25 cellular contexts compared by ENCODE assay signal in the genomic region with DNA sequence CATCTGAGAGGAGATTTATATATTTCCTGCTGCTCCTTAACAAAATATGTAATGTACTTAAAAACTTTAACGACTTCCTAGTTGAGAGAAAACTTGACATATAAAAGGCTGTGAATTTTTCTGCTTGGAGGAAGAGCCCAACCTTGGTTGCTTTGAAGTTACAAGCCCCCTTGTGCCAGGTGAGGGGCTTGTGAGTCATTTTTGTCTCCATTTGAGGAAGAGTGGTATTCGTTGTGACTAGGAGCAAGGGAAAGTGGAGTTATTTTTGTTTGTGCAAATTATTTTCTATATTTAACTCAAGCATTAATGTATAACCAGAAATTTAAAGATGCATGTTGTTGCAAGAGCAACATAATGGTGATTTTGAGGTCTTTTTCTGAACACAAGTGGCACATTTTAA.
DNase-seq lines count a peak whose midpoint lies in the region; ATAC-seq, FAIRE-seq and TF ChIP-seq lines count a peak whose summit lies in the region.
"Had no signal": no experiment of that assay in that cellular context is flagged by ENCODE, and none has a peak within 500 bp of the region (broad histone marks: within the 10 kb centered on the region; RNA-seq: fewer than 3 reads in every experiment).

No MANE protein-coding gene starts in this region.

- no peaks in the 10 kb centered on the region for H4K20me1 ChIP-seq in DOHH2 (ENCODE audit: control insufficient read depth, insufficient read depth, low read depth, low read length)
- H4K20me1 ChIP-seq in GM12878 (ENCODE audit: control insufficient read depth, insufficient read depth), result no peaks in the 10 kb centered on the region

- H3K27me3 ChIP-seq in DOHH2 (ENCODE audit: control insufficient read depth, low read length), result no peaks in the 10 kb centered on the region
- H3K27me3 ChIP-seq in GM12878 (replicated peaks in 1 of 2; ENCODE audit: control insufficient read depth in 2 of 2, insufficient read depth in 2 of 2, low read length in 1 of 2), result no peaks in the 10 kb centered on the region
- H3K27me3 ChIP-seq: MG63, SJSA1 had no signal

- intact Hi-C loops in GM12878 (cut with micrococcal nuclease; ENCODE audit: unreplicated experiment), result loop anchor here (5.0 kb wide), 1 partner anchor 53 kb away; no protein-coding TSS in a partner anchor

- TF ChIP-seq RAD21 in GM12878 (IDR thresholded peaks at IDR 0.05; ENCODE audit: insufficient read depth, low read depth, low read length), result no peak

- H3K4me1 ChIP-seq in DOHH2 (ENCODE audit: control insufficient read depth, low read length) (peaks cover 30% of the 10 kb centered on the region), GM12878 (ENCODE audit: control insufficient read depth, insufficient read depth, low read length) (peaks cover 19% of the 10 kb centered on the region; the same call in 1 of the 2 replicates)

- SMC1A ChIA-PET in GM12878 (lab: Charles Lee; ENCODE audit: uncharacterized antibody, unreplicated experiment), result interaction anchor here (1.4 kb wide), 1 partner anchor 54 kb away, joined by 10 read pairs; no protein-coding TSS in a partner anchor

- no peak overlapping the region for H2AFZ ChIP-seq in GM12878 (ENCODE audit: control insufficient read depth, low read depth, low read length)

- no peak for FAIRE-seq in GM12891 (lab: Jason Lieb, UNC)
- no peak for FAIRE-seq in GM12878 (lab: Jason Lieb, UNC)
- no peak for FAIRE-seq in D721Med (lab: Jason Lieb, UNC)

- RAD21 ChIA-PET in GM12878 (lab: Charles Lee; ENCODE audit: unreplicated experiment), result no interaction called here

- peaks cover 3% of the 10 kb centered on the region for H3K4me1 Mint-ChIP-seq in activated T-cell treated with anti-CD3 and anti-CD28 coated beads, Interleukin-2, amount 50 U/mL, for 4 hours (ENCODE audit: low read depth)
- H3K4me1 Mint-ChIP-seq in T-cell, result peaks cover 0 to 6% (median 5%) of the 10 kb centered on the region in 3 donors
- H3K4me1 Mint-ChIP-seq: CD4-positive, alpha-beta memory T cell had no signal

- H3K9me3 ChIP-seq in DOHH2 (ENCODE audit: control insufficient read depth, insufficient read depth, low read length) (no peaks in the 10 kb centered on the region), GM12878 (replicated peaks; ENCODE audit: control insufficient read depth, insufficient read depth, low read length) (no peaks in the 10 kb centered on the region)
- H3K9me3 ChIP-seq: BLaER1 treated with 17β-estradiol and CSF1 and Interleukin-3, amounts not matched to agents 10 nM and 100 nM; MG63; SJSA1 had no signal

- H3F3A ChIP-seq in DOHH2 (ENCODE audit: control insufficient read depth, insufficient read depth), result peaks cover 3% of the 10 kb centered on the region; the same call in 1 of the 2 replicates

- H3K4me3 Mint-ChIP-seq in activated T-cell treated with anti-CD3 and anti-CD28 coated beads, Interleukin-2, amount 50 U/mL, for 4 hours, result no peak overlapping the region
- H3K4me3 Mint-ChIP-seq in T-cell, result no peak overlapping the region
- H3K4me3 Mint-ChIP-seq: CD4-positive, alpha-beta memory T cell had no signal

- no peaks in the 10 kb centered on the region for H3K9me2 ChIP-seq in DOHH2 (replicated peaks; ENCODE audit: control insufficient read depth, low read length)

- no peaks in the 10 kb centered on the region for H3K27me3 Mint-ChIP-seq in activated T-cell treated with anti-CD3 and anti-CD28 coated beads, Interleukin-2, amount 50 U/mL, for 4 hours (ENCODE audit: low read depth)
- no peaks in the 10 kb centered on the region for H3K27me3 Mint-ChIP-seq in T-cell
- H3K27me3 Mint-ChIP-seq: CD4-positive, alpha-beta memory T cell had no signal

- H3K79me2 ChIP-seq in DOHH2 (ENCODE audit: control insufficient read depth, low read length) (no peaks in the 10 kb centered on the region), GM12878 (ENCODE audit: control insufficient read depth, insufficient read depth, low read length) (no peaks in the 10 kb centered on the region)

- TF ChIP-seq EP300 in GM12878 (IDR thresholded peaks at IDR 0.05; ENCODE audit: borderline replicate concordance in 1 of 2, control insufficient read depth in 1 of 2, low read depth in 2 of 2, low read length in 2 of 2), result peak; percentile 52 to 55; a peak in 2 of 4 replicates

- no TSS peak for BruUV-seq in GM12878 (replicated peaks; lab: Mats Ljungman, UMichigan)

- H3K36me3 ChIP-seq in DOHH2 (ENCODE audit: control insufficient read depth, low read length) (peaks cover 20% of the 10 kb centered on the region), GM12878 (ENCODE audit: control insufficient read depth in 2 of 2, insufficient read depth in 2 of 2, low read length in 1 of 2) (peaks cover 0 to 9% of the 10 kb centered on the region in 2 experiments; a peak in 2 of 4 replicates)

- H3K4me3 ChIP-seq in DOHH2 (ENCODE audit: low read length) (no peak overlapping the region), GM12878 (no peak overlapping the region)
- H3K4me3 ChIP-seq: BLaER1 treated with 17β-estradiol and CSF1 and Interleukin-3, amounts not matched to agents 10 nM and 100 nM; MG63; SJSA1 had no signal

- POLR2A ChIA-PET in GM12878 (lab: Charles Lee) (interaction anchor here (0.6 to 1.2 kb wide), 3 partner anchors 23 to 55 kb away, joined by 3 read pairs; no protein-coding TSS in a partner anchor), T-cell (lab: Charles Lee) (no interaction called here)

- H3K9me3 Mint-ChIP-seq in activated T-cell treated with anti-CD3 and anti-CD28 coated beads, Interleukin-2, amount 50 U/mL, for 4 hours, result no peaks in the 10 kb centered on the region
- no peaks in the 10 kb centered on the region for H3K9me3 Mint-ChIP-seq in T-cell
- H3K9me3 Mint-ChIP-seq: CD4-positive, alpha-beta memory T cell had no signal

- WGBS in GM12878 (ENCODE audit: insufficient coverage, insufficient replicate concordance, low lambda C conversion rate, missing lambda C conversion rate), result 32% methylated on average over 2 of the region's 2 CpGs

- peak overlapping the region; percentile 24; the same call in 1 of the 2 replicates for H3K4me2 ChIP-seq in DOHH2 (ENCODE audit: low read length)
- peak overlapping the region; percentile 31; the same call in 1 of the 2 replicates for H3K4me2 ChIP-seq in GM12878 (ENCODE audit: control insufficient read depth, insufficient read depth)

- CTCF ChIA-PET in GM12878 (lab: Yijun Ruan, JAX), result interaction anchor here (1.1 to 4.7 kb wide), 2 partner anchors 54 to 55 kb away, joined by 5 to 60 read pairs; no protein-coding TSS in a partner anchor
- CTCF ChIA-PET in T-cell (lab: Charles Lee), result no interaction called here

- H3K36me3 Mint-ChIP-seq in activated T-cell treated with anti-CD3 and anti-CD28 coated beads, Interleukin-2, amount 50 U/mL, for 4 hours (ENCODE audit: insufficient read depth), result peaks cover 7% of the 10 kb centered on the region
- peaks cover 8% of the 10 kb centered on the region for H3K36me3 Mint-ChIP-seq in T-cell

- peak; percentile 42 for ATAC-seq in HG02678 (IDR thresholded peaks at IDR 0.05; ENCODE audit: unreplicated experiment)
- peak; percentile 52 for ATAC-seq in GM12878
- ATAC-seq in activated T-cell treated with anti-CD3 and anti-CD28 coated beads, Interleukin-2, amount 50 U/mL, for 4 hours, result no peak
- no peak for ATAC-seq in HG02798 (IDR thresholded peaks at IDR 0.05; ENCODE audit: poor library complexity, unreplicated experiment)
- no peak for ATAC-seq in T-cell (replicated peaks in 1 of 4)

- H3K27ac Mint-ChIP-seq in T-cell, result peak overlapping the region in 1 of 2 donors; percentile 35

- no peak overlapping the region for H3K9ac ChIP-seq in GM12878 (ENCODE audit: control insufficient read depth, insufficient read depth, low read length)
- H3K9ac ChIP-seq: BLaER1 treated with 17β-estradiol and CSF1 and Interleukin-3, amounts not matched to agents 10 nM and 100 nM had no signal

- TF ChIP-seq POLR2A in GM12891 (IDR thresholded peaks at IDR 0.05; ENCODE audit: low read depth, low read length) (no peak), GM12878 (IDR thresholded peaks at IDR 0.05; ENCODE audit: low read depth, low read length) (no peak)

- in situ Hi-C loops in GM12878 (cut with MboI), result no loop called here

- H3K27ac ChIP-seq in DOHH2 (ENCODE audit: low read depth, low read length) (no peak overlapping the region), GM12878 (ENCODE audit: control insufficient read depth, insufficient read depth) (peak overlapping the region; percentile 60)
- H3K27ac ChIP-seq: BLaER1 treated with 17β-estradiol and CSF1 and Interleukin-3, amounts not matched to agents 10 nM and 100 nM; SJSA1 had no signal

- DNase-seq in GM12891 (ENCODE audit: insufficient read length, low spot score) (no peak), GM12878 (ENCODE audit: low read depth, low spot score) (peak; percentile 19), T-cell (no peak), D721Med (ENCODE audit: insufficient read length, low spot score) (no peak)
- DNase-seq in activated T-cell treated with anti-CD3 and anti-CD28 coated beads, Interleukin-2, amount 50 U/mL, for 4 hours, result no peak
- DNase-seq: CD4-positive, alpha-beta memory T cell; COR-L47; DMS79; H7; KBM-7; MG63; NCI-H1105 treated with DMSO at 0.1 percent for 48 hours; NCI-H146; NCI-H1930; NCI-H2107; NCI-H446; NCI-H524 treated with DMSO at 0.1 percent for 48 hours; NCI-H774; Right ventricle myocardium superior; RPMI8226 had no signal

- TF ChIP-seq CTCF in DOHH2 (IDR thresholded peaks at IDR 0.05; ENCODE audit: low read depth, low read length, poor library complexity, severe bottlenecking), result no peak
- no peak for TF ChIP-seq CTCF in GM12878 (IDR thresholded peaks at IDR 0.05 in 2 of 3, conservative IDR thresholded peaks at IDR 0.05 in 1 of 3; ENCODE audit: control insufficient read depth in 2 of 3, extremely low read depth in 1 of 3, insufficient read depth in 1 of 3, low read depth in 3 of 3, low read length in 3 of 3)
- no peak for TF ChIP-seq CTCF in D721Med (IDR thresholded peaks at IDR 0.05; ENCODE audit: insufficient read depth, missing control alignments)

TF ChIP-seq in GM12891, 5 proteins besides CTCF, POLR2A, EP300 and RAD21:
- TF ChIP-seq PAX5 (IDR thresholded peaks at IDR 0.05; ENCODE audit: insufficient read depth, low read length, severe bottlenecking), result no peak
- TF ChIP-seq SPI1 (IDR thresholded peaks at IDR 0.05; ENCODE audit: low read depth, low read length), result peak; percentile 65
TF ChIP-seq in GM12891: peak in this region for 1.

TF ChIP-seq in GM12878, 131 proteins besides CTCF, POLR2A, EP300 and RAD21 (continues in another document):
- TF ChIP-seq MEF2A (IDR thresholded peaks at IDR 0.05; ENCODE audit: insufficient read depth, low read depth, low read length) (peak; percentile 94), YY1 (IDR thresholded peaks at IDR 0.05; ENCODE audit: low read depth, low read length) (no peak), TBL1XR1 (IDR thresholded peaks at IDR 0.05; ENCODE audit: low read depth, low read length) (no peak), IRF4 (IDR thresholded peaks at IDR 0.05; ENCODE audit: low read depth, low read length) (no peak), STAT1 (conservative IDR thresholded peaks at IDR 0.05) (no peak)
- TF ChIP-seq, protein P1, sequence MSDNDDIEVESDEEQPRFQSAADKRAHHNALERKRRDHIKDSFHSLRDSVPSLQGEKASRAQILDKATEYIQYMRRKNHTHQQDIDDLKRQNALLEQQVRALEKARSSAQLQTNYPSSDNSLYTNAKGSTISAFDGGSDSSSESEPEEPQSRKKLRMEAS (IDR thresholded peaks at IDR 0.05; ENCODE audit: low read depth, low read length), result no peak

Comparison
In these comparisons a context has a peak if more than half of its experiments do, and no peak if none do; other contexts are left out.
1. ATAC-seq: peak in HG02678 (single experiment) and GM12878 (single experiment); none in activated T-cell treated with anti-CD3 and anti-CD28 coated beads, Interleukin-2, amount 50 U/mL, for 4 hours (0 of 2), HG02798 (single experiment) and T-cell (0 of 4).